In the genomic region with DNA sequence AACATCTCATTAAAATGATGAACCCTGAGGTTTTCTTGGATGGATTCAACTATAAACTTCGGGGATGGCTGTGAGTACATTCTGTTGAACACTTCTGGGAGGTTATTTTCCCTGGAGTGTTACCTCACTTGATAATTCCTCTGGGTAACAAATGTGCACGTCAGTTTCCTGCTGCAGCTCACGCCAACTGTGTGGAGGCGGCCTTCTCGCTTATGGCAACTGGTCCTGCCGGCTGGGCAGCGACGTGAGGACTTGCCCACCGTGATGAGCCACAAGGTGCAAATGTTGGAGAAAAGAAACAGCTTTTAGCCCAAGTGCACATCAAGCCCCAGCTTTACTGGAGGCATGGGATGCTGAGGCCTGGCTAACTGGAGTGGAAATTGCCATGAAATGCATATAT, we compare ENCODE assay signal across 30 cellular contexts. TPM values are rescaled to one million over a fixed set of nuclear protein-coding genes. Genes with fewer than 3 reads are reported as not detected.
"Had no signal": no experiment of that assay in that cellular context is flagged by ENCODE, and none has a peak within 500 bp of the region (broad histone marks: within the 10 kb centered on the region; RNA-seq: fewer than 3 reads in every experiment).

No MANE protein-coding gene starts in this region.

- H3K4me1 ChIP-seq: left lung, stomach, testis, thyroid gland, transverse colon, upper lobe of right lung had no signal

- FAIRE-seq: islet of Langerhans, kidney, urothelium cell line had no signal

- H3K36me3 ChIP-seq: left lung, ovary, stomach, thyroid gland, transverse colon, upper lobe of right lung had no signal

- H3K27me3 ChIP-seq: ovary, stomach, testis, thyroid gland, transverse colon, upper lobe of right lung had no signal

- H3K27ac ChIP-seq: left lung, ovary, stomach, testis, thyroid gland, transverse colon, upper lobe of right lung had no signal

- H3K4me3 ChIP-seq: left lung, lung, mucosa of descending colon, ovary, skin epidermis, stomach, testis, thyroid gland, transverse colon, upper lobe of right lung had no signal

- ATAC-seq: left colon; mucosa of descending colon; naive thymus-derived CD4-positive, alpha-beta T cell; natural killer cell treated with Interleukin-12 subunit alpha and Interleukin-12 subunit beta and Interleukin-15 and Interleukin-18, amount 100 ng/mL, for 72 hours; right cardiac atrium; sciatic nerve; stimulated activated naive B cell treated with anti-CD40 and anti-IgM and Interleukin-4, amounts not matched to agents 10 μg/mL and 1 μg/mL and 100 μg/mL, for 72 hours; stimulated activated naive CD8-positive, alpha-beta T cell treated with anti-CD3 and anti-CD28 coated beads, Interleukin-15, Interleukin-2, amounts not matched to agents 100 U/mL and 50 U/mL, for 24 hours had no signal

- H3K9me3 ChIP-seq: left lung, mucosa of descending colon, ovary, stomach, testis, thyroid gland, transverse colon, upper lobe of right lung had no signal

- DNase-seq: hypothalamus; immature natural killer cell; kidney; left colon; left lung; mesendoderm; midbrain; mucosa of descending colon; naive thymus-derived CD4-positive, alpha-beta T cell; ovary; retina; right cardiac atrium; stimulated activated CD4-positive, alpha-beta T cell treated with anti-CD3 and anti-CD28 coated beads, Interleukin-12 subunit alpha, Interleukin-12 subunit beta, amount 100 ng/mL, for 4 hours; stimulated activated CD4-positive, alpha-beta T cell treated with anti-CD3 and anti-CD28 coated beads, Interleukin-15, amount 100 ng/mL, for 24 hours; stimulated activated CD4-positive, alpha-beta T cell treated with anti-CD3 and anti-CD28 coated beads, Interleukin-2, amount 100 ng/mL, for 24 hours; stimulated activated CD4-positive, alpha-beta T cell treated with anti-CD3 and anti-CD28 coated beads, Interleukin-4, amount 100 ng/mL, for 1 hour; stimulated activated naive B cell treated with anti-CD40 and anti-IgM and Interleukin-4, amounts not matched to agents 10 μg/mL and 1 μg/mL and 100 μg/mL, for 72 hours; stimulated activated naive CD8-positive, alpha-beta T cell treated with anti-CD3 and anti-CD28 coated beads, Interleukin-15, Interleukin-2, amounts not matched to agents 100 U/mL and 50 U/mL, for 24 hours; stomach; testis; thyroid gland; transverse colon; upper lobe of right lung had no signal

RNA-seq across cellular contexts. Expression of gene MYCN, which starts 15.9 kb away (rescaled TPM):
- total RNA-seq: myocyte; natural killer cell treated with Interleukin-12 subunit alpha and Interleukin-12 subunit beta and Interleukin-15 and Interleukin-18, amount 100 ng/mL, for 72 hours had no signal
- polyA plus RNA-seq: immature natural killer cell; naive thymus-derived CD4-positive, alpha-beta T cell had no signal
